Comparison of ENCODE assay signal across 10 cellular contexts in genomic region chr6:155026366-155027045, GRCh38. TPM values are rescaled to one million over a fixed set of nuclear protein-coding genes. Genes with fewer than 3 reads are reported as not detected.
DNase-seq lines count a peak whose midpoint lies in the region; ATAC-seq and TF ChIP-seq lines count a peak whose summit lies in the region.
"Had no signal": no experiment of that assay in that cellular context is flagged by ENCODE, and none has a peak within 500 bp of the region (broad histone marks: within the 10 kb centered on the region; RNA-seq: fewer than 3 reads in every experiment).

No MANE protein-coding gene starts in this region.

- H3K79me2 ChIP-seq in smooth muscle cell (ENCODE audit: low read depth) = no peaks in the 10 kb centered on the region

- no peak for ATAC-seq in HG03039 (IDR thresholded peaks at IDR 0.05; ENCODE audit: unreplicated experiment)
- ATAC-seq in HG03565 (IDR thresholded peaks at IDR 0.05; ENCODE audit: unreplicated experiment) = no peak

- no peak overlapping the region for H3K9ac ChIP-seq in smooth muscle cell (ENCODE audit: low read depth)

- no peak overlapping the region for H2AFZ ChIP-seq in smooth muscle cell (ENCODE audit: low read depth)

- peaks cover 13% of the 10 kb centered on the region for H4K20me1 ChIP-seq in smooth muscle cell (ENCODE audit: low read depth)

- H3F3A ChIP-seq in smooth muscle cell (ENCODE audit: low read depth) = no peaks in the 10 kb centered on the region

- H3K9me3 ChIP-seq in smooth muscle cell (replicated peaks; ENCODE audit: low read depth) = no peaks in the 10 kb centered on the region

- no peak overlapping the region for H3K4me3 ChIP-seq in fibroblast of mammary gland (ENCODE audit: control insufficient read depth, low read depth, low read length)
- no peak overlapping the region for H3K4me3 ChIP-seq in smooth muscle cell

- peaks cover 8% of the 10 kb centered on the region for H3K4me1 ChIP-seq in smooth muscle cell (ENCODE audit: low read depth)

- H3K27ac ChIP-seq in smooth muscle cell (ENCODE audit: low read depth) = peak overlapping the region; percentile 1

- H3K36me3 ChIP-seq in smooth muscle cell (ENCODE audit: low read depth) = no peaks in the 10 kb centered on the region

- DNase-seq in activated CD4-positive, alpha-beta T cell treated with anti-CD3 and anti-CD28 coated beads for 48 hours = peak; percentile 22
- no peak for DNase-seq in activated CD4-positive, alpha-beta T cell treated with anti-CD3 and anti-CD28 coated beads, Interleukin-2, amount 50 U/mL, for 4 hours
- DNase-seq in RPMI7951 (ENCODE audit: low read depth) (peak; percentile 95), fibroblast of mammary gland (ENCODE audit: low read depth) (peak; percentile 97), smooth muscle cell (lab: John Stamatoyannopoulos, UW; ENCODE audit: unreplicated experiment) (peak; percentile 5), NCI-H2081 treated with DMSO at 0.1 percent for 48 hours (lab: John Stamatoyannopoulos, UW) (no peak)
- DNase-seq: activated naive CD8-positive, alpha-beta T cell treated with anti-CD3 and anti-CD28 coated beads for 36 hours; midbrain had no signal

- WGBS in smooth muscle cell (ENCODE audit: low lambda C conversion rate) = 59% methylated on average over 6 of the region's 6 CpGs

- no peaks in the 10 kb centered on the region for H3K27me3 ChIP-seq in smooth muscle cell (ENCODE audit: low read depth)

- TF ChIP-seq CTCF in fibroblast of mammary gland (conservative IDR thresholded peaks at IDR 0.05; ENCODE audit: control insufficient read depth, insufficient read depth, low read depth, low read length) (no peak), smooth muscle cell (IDR thresholded peaks at IDR 0.05; ENCODE audit: borderline replicate concordance, insufficient read depth, poor library complexity, severe bottlenecking) (no peak)

- H3K4me2 ChIP-seq in smooth muscle cell = peak overlapping the region; percentile 62

RNA-seq across cellular contexts. Expression of gene TIAM2, which starts 31.4 kb away (rescaled TPM):
- total RNA-seq in RPMI7951 (2014; rRNA removed; shearing (Covaris generic)) = 10.7 and 18.3 TPM in 2 replicates
- 24.9 and 36.9 TPM in 2 replicates for total RNA-seq in smooth muscle cell
- polyA plus RNA-seq in smooth muscle cell = 11.3 and 13.1 TPM in 2 replicates

Comparison
In these comparisons a context has a peak if more than half of its experiments do, and no peak if none do; other contexts are left out.
1. DNase-seq: peak in activated CD4-positive, alpha-beta T cell treated with anti-CD3 and anti-CD28 coated beads for 48 hours (single experiment), RPMI7951 (single experiment), fibroblast of mammary gland (single experiment) and smooth muscle cell (single experiment); none in activated CD4-positive, alpha-beta T cell treated with anti-CD3 and anti-CD28 coated beads, Interleukin-2, amount 50 U/mL, for 4 hours (0 of 2) and NCI-H2081 treated with DMSO at 0.1 percent for 48 hours (single experiment).